ENCODE assay signal across 1 cellular context in the genomic region with DNA sequence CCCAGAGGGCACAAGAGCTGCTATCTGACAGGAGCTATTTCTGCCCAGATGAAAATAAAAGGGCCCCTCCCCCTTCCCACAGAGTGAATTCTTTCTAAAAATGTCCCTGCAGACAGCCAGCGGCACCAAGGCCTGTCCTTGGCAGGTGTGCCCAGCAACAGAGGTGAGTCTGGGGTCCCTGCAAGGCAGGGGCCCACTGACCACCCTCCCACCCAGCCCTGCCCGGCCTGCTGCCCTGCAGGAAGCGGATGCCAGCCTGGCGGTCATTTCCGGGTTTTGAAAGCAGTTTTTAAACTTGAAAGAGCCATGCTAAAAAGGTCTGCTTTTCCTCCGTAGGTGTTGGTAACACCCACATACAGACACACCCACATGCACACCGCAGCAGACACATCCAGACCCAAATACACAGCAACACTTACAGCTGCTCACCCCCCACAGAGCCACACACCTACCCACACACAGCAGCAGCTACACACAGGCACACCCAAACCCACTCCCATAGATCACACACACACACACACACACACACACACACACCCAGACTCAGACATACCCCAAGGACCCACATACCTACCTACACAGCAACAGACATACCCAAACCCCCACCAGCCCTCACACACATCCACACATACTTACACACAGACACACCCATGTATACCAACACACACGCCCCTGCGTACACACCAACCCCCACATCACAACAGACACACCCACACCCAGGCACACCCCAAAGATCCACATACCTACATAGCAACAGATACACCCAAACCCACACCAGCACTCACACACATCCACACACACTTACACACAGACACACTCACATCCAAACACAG.
TF ChIP-seq lines count a peak whose summit lies in the region.

No MANE protein-coding gene starts in this region.

TF ChIP-seq in GM12878, 131 proteins besides CTCF, POLR2A, EP300 and RAD21 (continued from another document and continues in another):
- TF ChIP-seq, protein P1, sequence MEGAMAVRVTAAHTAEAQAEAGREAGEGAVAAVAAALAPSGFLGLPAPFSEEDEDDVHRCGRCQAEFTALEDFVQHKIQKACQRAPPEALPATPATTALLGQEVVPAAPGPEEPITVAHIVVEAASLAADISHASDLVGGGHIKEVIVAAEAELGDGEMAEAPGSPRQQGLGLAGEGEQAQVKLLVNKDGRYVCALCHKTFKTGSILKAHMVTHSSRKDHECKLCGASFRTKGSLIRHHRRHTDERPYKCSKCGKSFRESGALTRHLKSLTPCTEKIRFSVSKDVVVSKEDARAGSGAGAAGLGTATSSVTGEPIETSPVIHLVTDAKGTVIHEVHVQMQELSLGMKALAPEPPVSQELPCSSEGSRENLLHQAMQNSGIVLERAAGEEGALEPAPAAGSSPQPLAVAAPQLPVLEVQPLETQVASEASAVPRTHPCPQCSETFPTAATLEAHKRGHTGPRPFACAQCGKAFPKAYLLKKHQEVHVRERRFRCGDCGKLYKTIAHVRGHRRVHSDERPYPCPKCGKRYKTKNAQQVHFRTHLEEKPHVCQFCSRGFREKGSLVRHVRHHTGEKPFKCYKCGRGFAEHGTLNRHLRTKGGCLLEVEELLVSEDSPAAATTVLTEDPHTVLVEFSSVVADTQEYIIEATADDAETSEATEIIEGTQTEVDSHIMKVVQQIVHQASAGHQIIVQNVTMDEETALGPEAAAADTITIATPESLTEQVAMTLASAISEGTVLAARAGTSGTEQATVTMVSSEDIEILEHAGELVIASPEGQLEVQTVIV (IDR thresholded peaks at IDR 0.05; ENCODE audit: borderline replicate concordance, partially characterized antibody): peak; percentile 52
- TF ChIP-seq BMI1 (IDR thresholded peaks at IDR 0.05; ENCODE audit: borderline replicate concordance) (peak; percentile 59; the same call in 1 of the 2 replicates), MEF2B (IDR thresholded peaks at IDR 0.05; ENCODE audit: partially characterized antibody, poor library complexity, severe bottlenecking) (no peak), SRF (IDR thresholded peaks at IDR 0.05; ENCODE audit: low read depth in 2 of 2, low read length in 2 of 2) (no peak), SUPT20H (IDR thresholded peaks at IDR 0.05; ENCODE audit: borderline replicate concordance, control insufficient read depth, low read depth, low read length) (no peak), NR2C1 (IDR thresholded peaks at IDR 0.05) (peak; percentile 55), TCF3 (IDR thresholded peaks at IDR 0.05; ENCODE audit: borderline replicate concordance, insufficient read depth, low read depth, low read length) (no peak), ASH2L (IDR thresholded peaks at IDR 0.05; ENCODE audit: borderline replicate concordance, low read depth) (no peak), IKZF2 (IDR thresholded peaks at IDR 0.05) (peak; percentile 13 to 39; a peak in 2 of 4 replicates), ZNF207 (IDR thresholded peaks at IDR 0.05; ENCODE audit: borderline replicate concordance) (no peak), NRF1 (conservative IDR thresholded peaks at IDR 0.05; ENCODE audit: low read depth, low read length) (no peak), FOS (IDR thresholded peaks at IDR 0.05; ENCODE audit: borderline replicate concordance, extremely low read depth, insufficient read length) (no peak), KLF5 (IDR thresholded peaks at IDR 0.05; ENCODE audit: partially characterized antibody) (no peak), STAT1 (conservative IDR thresholded peaks at IDR 0.05) (no peak), MEF2A (IDR thresholded peaks at IDR 0.05; ENCODE audit: insufficient read depth, low read depth, low read length) (no peak), BHLHE40 (IDR thresholded peaks at IDR 0.05; ENCODE audit: borderline replicate concordance in 1 of 2, low read depth in 2 of 2, low read length in 1 of 2) (peak in 1 of 2 experiments; percentile 44; a peak in 1 of 4 replicates), GATAD2B (conservative IDR thresholded peaks at IDR 0.05; ENCODE audit: low read depth) (peak; percentile 50; the same call in 1 of the 2 replicates), CEBPB (IDR thresholded peaks at IDR 0.05; ENCODE audit: borderline replicate concordance in 1 of 2, low read depth in 2 of 2, low read length in 2 of 2) (no peak), ZNF384 (IDR thresholded peaks at IDR 0.05; ENCODE audit: borderline replicate concordance, low read depth, low read length) (no peak), TCF12 (IDR thresholded peaks at IDR 0.05; ENCODE audit: low read depth, low read length) (0 out of 2 replicates have a peak, but pooled peaks have one; percentile 41), WRNIP1 (IDR thresholded peaks at IDR 0.05; ENCODE audit: borderline replicate concordance, low read depth, low read length) (no peak), SMAD1 (IDR thresholded peaks at IDR 0.05; ENCODE audit: low read depth, partially characterized antibody) (no peak), SIN3A (IDR thresholded peaks at IDR 0.05; ENCODE audit: low read depth, low read length) (no peak), FOXK2 (IDR thresholded peaks at IDR 0.05) (peak; percentile 61; the same call in 1 of the 2 replicates), CHD4 (IDR thresholded peaks at IDR 0.05) (0 out of 2 replicates have a peak, but pooled peaks have one; percentile 10), MXI1 (IDR thresholded peaks at IDR 0.05; ENCODE audit: low read depth, low read length) (no peak), SMARCA5 (IDR thresholded peaks at IDR 0.05) (0 out of 2 replicates have a peak, but pooled peaks have one; percentile 47)
- TF ChIP-seq, protein P2, sequence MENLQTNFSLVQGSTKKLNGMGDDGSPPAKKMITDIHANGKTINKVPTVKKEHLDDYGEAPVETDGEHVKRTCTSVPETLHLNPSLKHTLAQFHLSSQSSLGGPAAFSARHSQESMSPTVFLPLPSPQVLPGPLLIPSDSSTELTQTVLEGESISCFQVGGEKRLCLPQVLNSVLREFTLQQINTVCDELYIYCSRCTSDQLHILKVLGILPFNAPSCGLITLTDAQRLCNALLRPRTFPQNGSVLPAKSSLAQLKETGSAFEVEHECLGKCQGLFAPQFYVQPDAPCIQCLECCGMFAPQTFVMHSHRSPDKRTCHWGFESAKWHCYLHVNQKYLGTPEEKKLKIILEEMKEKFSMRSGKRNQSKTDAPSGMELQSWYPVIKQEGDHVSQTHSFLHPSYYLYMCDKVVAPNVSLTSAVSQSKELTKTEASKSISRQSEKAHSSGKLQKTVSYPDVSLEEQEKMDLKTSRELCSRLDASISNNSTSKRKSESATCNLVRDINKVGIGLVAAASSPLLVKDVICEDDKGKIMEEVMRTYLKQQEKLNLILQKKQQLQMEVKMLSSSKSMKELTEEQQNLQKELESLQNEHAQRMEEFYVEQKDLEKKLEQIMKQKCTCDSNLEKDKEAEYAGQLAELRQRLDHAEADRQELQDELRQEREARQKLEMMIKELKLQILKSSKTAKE (IDR thresholded peaks at IDR 0.05; ENCODE audit: low read depth, poor library complexity, severe bottlenecking): no peak
- TF ChIP-seq, protein P3, sequence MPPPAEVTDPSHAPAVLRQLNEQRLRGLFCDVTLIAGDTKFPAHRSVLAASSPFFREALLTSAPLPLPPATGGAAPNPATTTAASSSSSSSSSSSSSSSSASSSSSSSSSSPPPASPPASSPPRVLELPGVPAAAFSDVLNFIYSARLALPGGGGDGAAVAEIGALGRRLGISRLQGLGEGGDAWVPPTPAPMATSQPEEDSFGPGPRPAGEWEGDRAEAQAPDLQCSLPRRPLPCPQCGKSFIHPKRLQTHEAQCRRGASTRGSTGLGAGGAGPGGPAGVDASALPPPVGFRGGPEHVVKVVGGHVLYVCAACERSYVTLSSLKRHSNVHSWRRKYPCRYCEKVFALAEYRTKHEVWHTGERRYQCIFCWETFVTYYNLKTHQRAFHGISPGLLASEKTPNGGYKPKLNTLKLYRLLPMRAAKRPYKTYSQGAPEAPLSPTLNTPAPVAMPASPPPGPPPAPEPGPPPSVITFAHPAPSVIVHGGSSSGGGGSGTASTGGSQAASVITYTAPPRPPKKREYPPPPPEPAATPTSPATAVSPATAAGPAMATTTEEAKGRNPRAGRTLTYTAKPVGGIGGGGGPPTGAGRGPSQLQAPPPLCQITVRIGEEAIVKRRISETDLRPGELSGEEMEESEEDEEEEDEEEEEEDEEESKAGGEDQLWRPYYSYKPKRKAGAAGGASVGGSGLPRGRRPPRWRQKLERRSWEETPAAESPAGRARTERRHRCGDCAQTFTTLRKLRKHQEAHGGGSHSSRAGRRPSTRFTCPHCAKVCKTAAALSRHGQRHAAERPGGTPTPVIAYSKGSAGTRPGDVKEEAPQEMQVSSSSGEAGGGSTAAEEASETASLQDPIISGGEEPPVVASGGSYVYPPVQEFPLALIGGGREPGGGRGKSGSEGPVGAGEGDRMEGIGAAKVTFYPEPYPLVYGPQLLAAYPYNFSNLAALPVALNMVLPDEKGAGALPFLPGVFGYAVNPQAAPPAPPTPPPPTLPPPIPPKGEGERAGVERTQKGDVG (CRISPR knock-in tag; IDR thresholded peaks at IDR 0.05): no peak
- TF ChIP-seq, protein P4, sequence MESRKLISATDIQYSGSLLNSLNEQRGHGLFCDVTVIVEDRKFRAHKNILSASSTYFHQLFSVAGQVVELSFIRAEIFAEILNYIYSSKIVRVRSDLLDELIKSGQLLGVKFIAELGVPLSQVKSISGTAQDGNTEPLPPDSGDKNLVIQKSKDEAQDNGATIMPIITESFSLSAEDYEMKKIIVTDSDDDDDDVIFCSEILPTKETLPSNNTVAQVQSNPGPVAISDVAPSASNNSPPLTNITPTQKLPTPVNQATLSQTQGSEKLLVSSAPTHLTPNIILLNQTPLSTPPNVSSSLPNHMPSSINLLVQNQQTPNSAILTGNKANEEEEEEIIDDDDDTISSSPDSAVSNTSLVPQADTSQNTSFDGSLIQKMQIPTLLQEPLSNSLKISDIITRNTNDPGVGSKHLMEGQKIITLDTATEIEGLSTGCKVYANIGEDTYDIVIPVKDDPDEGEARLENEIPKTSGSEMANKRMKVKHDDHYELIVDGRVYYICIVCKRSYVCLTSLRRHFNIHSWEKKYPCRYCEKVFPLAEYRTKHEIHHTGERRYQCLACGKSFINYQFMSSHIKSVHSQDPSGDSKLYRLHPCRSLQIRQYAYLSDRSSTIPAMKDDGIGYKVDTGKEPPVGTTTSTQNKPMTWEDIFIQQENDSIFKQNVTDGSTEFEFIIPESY (IDR thresholded peaks at IDR 0.05): no peak
- TF ChIP-seq, protein P5, sequence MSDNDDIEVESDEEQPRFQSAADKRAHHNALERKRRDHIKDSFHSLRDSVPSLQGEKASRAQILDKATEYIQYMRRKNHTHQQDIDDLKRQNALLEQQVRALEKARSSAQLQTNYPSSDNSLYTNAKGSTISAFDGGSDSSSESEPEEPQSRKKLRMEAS (IDR thresholded peaks at IDR 0.05; ENCODE audit: low read depth, low read length): no peak
- TF ChIP-seq, protein P6, sequence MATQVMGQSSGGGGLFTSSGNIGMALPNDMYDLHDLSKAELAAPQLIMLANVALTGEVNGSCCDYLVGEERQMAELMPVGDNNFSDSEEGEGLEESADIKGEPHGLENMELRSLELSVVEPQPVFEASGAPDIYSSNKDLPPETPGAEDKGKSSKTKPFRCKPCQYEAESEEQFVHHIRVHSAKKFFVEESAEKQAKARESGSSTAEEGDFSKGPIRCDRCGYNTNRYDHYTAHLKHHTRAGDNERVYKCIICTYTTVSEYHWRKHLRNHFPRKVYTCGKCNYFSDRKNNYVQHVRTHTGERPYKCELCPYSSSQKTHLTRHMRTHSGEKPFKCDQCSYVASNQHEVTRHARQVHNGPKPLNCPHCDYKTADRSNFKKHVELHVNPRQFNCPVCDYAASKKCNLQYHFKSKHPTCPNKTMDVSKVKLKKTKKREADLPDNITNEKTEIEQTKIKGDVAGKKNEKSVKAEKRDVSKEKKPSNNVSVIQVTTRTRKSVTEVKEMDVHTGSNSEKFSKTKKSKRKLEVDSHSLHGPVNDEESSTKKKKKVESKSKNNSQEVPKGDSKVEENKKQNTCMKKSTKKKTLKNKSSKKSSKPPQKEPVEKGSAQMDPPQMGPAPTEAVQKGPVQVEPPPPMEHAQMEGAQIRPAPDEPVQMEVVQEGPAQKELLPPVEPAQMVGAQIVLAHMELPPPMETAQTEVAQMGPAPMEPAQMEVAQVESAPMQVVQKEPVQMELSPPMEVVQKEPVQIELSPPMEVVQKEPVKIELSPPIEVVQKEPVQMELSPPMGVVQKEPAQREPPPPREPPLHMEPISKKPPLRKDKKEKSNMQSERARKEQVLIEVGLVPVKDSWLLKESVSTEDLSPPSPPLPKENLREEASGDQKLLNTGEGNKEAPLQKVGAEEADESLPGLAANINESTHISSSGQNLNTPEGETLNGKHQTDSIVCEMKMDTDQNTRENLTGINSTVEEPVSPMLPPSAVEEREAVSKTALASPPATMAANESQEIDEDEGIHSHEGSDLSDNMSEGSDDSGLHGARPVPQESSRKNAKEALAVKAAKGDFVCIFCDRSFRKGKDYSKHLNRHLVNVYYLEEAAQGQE (IDR thresholded peaks at IDR 0.05; ENCODE audit: low read depth, low read length): no peak
- TF ChIP-seq, protein P7, sequence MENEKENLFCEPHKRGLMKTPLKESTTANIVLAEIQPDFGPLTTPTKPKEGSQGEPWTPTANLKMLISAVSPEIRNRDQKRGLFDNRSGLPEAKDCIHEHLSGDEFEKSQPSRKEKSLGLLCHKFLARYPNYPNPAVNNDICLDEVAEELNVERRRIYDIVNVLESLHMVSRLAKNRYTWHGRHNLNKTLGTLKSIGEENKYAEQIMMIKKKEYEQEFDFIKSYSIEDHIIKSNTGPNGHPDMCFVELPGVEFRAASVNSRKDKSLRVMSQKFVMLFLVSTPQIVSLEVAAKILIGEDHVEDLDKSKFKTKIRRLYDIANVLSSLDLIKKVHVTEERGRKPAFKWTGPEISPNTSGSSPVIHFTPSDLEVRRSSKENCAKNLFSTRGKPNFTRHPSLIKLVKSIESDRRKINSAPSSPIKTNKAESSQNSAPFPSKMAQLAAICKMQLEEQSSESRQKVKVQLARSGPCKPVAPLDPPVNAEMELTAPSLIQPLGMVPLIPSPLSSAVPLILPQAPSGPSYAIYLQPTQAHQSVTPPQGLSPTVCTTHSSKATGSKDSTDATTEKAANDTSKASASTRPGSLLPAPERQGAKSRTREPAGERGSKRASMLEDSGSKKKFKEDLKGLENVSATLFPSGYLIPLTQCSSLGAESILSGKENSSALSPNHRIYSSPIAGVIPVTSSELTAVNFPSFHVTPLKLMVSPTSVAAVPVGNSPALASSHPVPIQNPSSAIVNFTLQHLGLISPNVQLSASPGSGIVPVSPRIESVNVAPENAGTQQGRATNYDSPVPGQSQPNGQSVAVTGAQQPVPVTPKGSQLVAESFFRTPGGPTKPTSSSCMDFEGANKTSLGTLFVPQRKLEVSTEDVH (IDR thresholded peaks at IDR 0.05; ENCODE audit: low read depth, partially characterized antibody): no peak
- TF ChIP-seq, protein P8, sequence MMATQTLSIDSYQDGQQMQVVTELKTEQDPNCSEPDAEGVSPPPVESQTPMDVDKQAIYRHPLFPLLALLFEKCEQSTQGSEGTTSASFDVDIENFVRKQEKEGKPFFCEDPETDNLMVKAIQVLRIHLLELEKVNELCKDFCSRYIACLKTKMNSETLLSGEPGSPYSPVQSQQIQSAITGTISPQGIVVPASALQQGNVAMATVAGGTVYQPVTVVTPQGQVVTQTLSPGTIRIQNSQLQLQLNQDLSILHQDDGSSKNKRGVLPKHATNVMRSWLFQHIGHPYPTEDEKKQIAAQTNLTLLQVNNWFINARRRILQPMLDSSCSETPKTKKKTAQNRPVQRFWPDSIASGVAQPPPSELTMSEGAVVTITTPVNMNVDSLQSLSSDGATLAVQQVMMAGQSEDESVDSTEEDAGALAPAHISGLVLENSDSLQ (IDR thresholded peaks at IDR 0.05): peak; percentile 7; the same call in 1 of the 2 replicates
- TF ChIP-seq, protein P9, sequence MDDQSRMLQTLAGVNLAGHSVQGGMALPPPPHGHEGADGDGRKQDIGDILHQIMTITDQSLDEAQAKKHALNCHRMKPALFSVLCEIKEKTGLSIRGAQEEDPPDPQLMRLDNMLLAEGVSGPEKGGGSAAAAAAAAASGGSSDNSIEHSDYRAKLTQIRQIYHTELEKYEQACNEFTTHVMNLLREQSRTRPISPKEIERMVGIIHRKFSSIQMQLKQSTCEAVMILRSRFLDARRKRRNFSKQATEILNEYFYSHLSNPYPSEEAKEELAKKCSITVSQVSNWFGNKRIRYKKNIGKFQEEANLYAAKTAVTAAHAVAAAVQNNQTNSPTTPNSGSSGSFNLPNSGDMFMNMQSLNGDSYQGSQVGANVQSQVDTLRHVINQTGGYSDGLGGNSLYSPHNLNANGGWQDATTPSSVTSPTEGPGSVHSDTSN (IDR thresholded peaks at IDR 0.05; ENCODE audit: insufficient replicate concordance, low read depth, low read length): peak; percentile 35
